Comparison of ENCODE assay signal across 14 cellular contexts in the genomic region with DNA sequence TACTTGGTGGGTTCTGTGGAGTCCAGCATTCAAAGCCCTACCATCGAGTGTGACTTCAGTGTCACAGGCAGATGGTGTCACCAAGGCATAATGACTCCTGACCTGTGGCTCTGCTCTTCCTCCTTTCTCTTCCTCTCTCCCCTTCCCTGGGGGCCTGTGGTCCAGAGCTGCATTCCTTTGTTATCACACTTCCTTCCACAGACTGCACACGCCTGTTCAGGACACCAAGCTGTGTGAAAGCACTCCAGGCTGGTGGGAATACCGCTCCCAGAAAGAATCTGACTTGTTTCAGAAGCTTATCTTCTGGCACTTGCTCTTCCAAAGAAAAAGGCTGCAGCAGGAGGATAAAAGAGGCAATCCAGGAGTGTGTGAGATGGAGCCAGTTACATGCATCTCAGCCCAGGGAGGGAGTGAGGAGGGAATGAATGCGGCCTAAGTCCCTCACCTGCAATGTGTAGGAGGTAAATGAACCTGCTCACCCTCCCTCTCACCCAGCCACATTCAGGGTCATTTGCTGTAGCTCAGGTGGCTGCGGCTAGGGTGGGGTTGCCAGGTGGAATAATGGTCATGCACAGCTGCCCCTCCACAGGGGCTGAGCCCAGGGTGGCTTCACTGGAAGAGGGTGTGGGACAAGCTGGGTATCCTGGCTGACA.
A peak's percentile ranks its signal among the peaks of the same experiment; 100 is the strongest.
DNase-seq lines count a peak whose midpoint lies in the region; ATAC-seq and TF ChIP-seq lines count a peak whose summit lies in the region.
"Had no signal": no experiment of that assay in that cellular context is flagged by ENCODE, and none has a peak within 500 bp of the region (broad histone marks: within the 10 kb centered on the region; RNA-seq: fewer than 3 reads in every experiment).

No MANE protein-coding gene starts in this region.

- intact Hi-C loops in left cardiac atrium (cut with DNase I): no loop called here

- TF ChIP-seq CTCF in astrocyte of the spinal cord (IDR thresholded peaks at IDR 0.05; ENCODE audit: low read depth, low read length): no peak
- no peak for TF ChIP-seq CTCF in gastroesophageal sphincter (IDR thresholded peaks at IDR 0.05)

- no peak for TF ChIP-seq EP300 in gastroesophageal sphincter (IDR thresholded peaks at IDR 0.05)

- H3K9me3 ChIP-seq in gastroesophageal sphincter (no peaks in the 10 kb centered on the region), MG63 (no peaks in the 10 kb centered on the region)

- DNase-seq in Kasumi-1 (lab: John Stamatoyannopoulos, UW): peak; percentile 46 to 68
- peak; percentile 46 for DNase-seq in astrocyte of the spinal cord (ENCODE audit: low read depth, low spot score)
- peak; percentile 67 for DNase-seq in left cardiac atrium
- DNase-seq in pulmonary artery endothelial cell (ENCODE audit: low read depth, low spot score): peak; percentile 13
- no peak for DNase-seq in MG63
- DNase-seq in cerebellum (ENCODE audit: low spot score): no peak
- DNase-seq: activated naive CD4-positive, alpha-beta T cell treated with Interleukin-2 at 50 U/mL for 16 hours; DMS79 treated with DMSO at 0.1 percent for 48 hours; effector memory CD8-positive, alpha-beta T cell; NCI-H1436; NCI-H748 treated with DMSO at 0.1 percent for 48 hours; stimulated activated naive CD8-positive, alpha-beta T cell treated with anti-CD3 and anti-CD28 coated beads, Interleukin-15, Interleukin-2, amounts not matched to agents 100 U/mL and 50 U/mL, for 24 hours had no signal

- ATAC-seq in left cardiac atrium: peak; percentile 72 to 76
- ATAC-seq in HG03457 (IDR thresholded peaks at IDR 0.05; ENCODE audit: unreplicated experiment): no peak
- ATAC-seq in gastroesophageal sphincter: no peak
- ATAC-seq: effector memory CD8-positive, alpha-beta T cell; stimulated activated naive CD8-positive, alpha-beta T cell treated with anti-CD3 and anti-CD28 coated beads, Interleukin-15, Interleukin-2, amounts not matched to agents 100 U/mL and 50 U/mL, for 24 hours had no signal

- TF ChIP-seq POLR2A in gastroesophageal sphincter (IDR thresholded peaks at IDR 0.05): no peak

- H3K27me3 ChIP-seq in gastroesophageal sphincter (no peaks in the 10 kb centered on the region), MG63 (no peaks in the 10 kb centered on the region)

- in situ Hi-C loops in astrocyte of the spinal cord (cut with HindIII; ENCODE audit: low sequenced_read_pairs): no loop called here

- no peak overlapping the region for H3K4me3 ChIP-seq in astrocyte of the spinal cord (ENCODE audit: low read depth, low read length)
- H3K4me3 ChIP-seq in gastroesophageal sphincter: no peak overlapping the region
- H3K4me3 ChIP-seq in MG63: no peak overlapping the region

- WGBS in gastroesophageal sphincter (ENCODE audit: low coverage in 1 of 2), 2 donors: 73 to 80% methylated on average over 1 to 2 of the region's 5 CpGs

- H3K27ac ChIP-seq in gastroesophageal sphincter: no peak overlapping the region

- H3K4me1 ChIP-seq in gastroesophageal sphincter: peaks cover 0 to 6% (median 2%) of the 10 kb centered on the region in 3 donors

- no peaks in the 10 kb centered on the region for H3K36me3 ChIP-seq in gastroesophageal sphincter
- no peaks in the 10 kb centered on the region for H3K36me3 ChIP-seq in MG63

Comparison
In these comparisons a context has a peak if more than half of its experiments do, and no peak if none do; other contexts are left out.
1. DNase-seq: peak in Kasumi-1 (2 of 2), astrocyte of the spinal cord (single experiment), left cardiac atrium (single experiment) and pulmonary artery endothelial cell (single experiment); none in MG63 (single experiment) and cerebellum (single experiment).
2. ATAC-seq: peak in left cardiac atrium (2 of 2); none in HG03457 (single experiment) and gastroesophageal sphincter (single experiment).